In the genomic region with DNA sequence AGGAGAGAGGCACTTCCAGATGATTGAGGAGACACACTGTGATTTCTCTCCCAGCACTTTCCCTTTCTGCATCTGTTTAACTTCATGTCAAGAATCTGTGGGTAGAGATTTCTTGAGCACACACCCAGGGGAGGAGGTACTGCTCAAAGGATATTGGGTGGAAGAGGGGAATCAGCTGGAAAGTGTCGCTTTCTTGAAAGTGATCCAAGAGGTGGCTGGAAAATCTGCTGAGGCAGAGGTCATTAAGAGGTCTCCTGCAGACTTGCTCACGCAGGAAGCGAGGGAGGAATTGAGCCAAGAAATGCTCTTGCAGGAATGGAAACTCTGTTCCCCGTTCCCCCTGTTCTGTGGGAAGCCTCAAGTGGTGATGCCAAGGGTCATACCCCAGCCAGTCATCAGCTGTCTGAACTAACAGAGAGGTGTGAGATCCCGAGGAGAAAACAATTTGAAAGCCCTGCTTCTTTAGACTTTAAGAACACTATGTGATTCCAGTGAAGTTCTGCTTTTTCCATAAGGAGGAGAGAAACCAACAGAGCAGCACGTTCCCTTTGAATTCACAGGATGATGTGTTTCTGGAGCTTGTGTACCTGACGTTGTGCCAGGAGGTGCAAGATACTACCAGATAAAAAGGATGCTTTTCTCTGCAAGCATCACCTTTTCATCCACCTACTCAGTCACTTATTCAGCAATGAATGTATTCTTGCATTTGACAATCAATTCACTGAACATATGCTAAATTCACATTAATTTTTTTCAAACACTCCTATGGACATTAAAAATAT, we compare ENCODE assay signal across 18 cellular contexts.
DNase-seq lines count a peak whose midpoint lies in the region; ATAC-seq and TF ChIP-seq lines count a peak whose summit lies in the region.
"Had no signal": no experiment of that assay in that cellular context is flagged by ENCODE, and none has a peak within 500 bp of the region (broad histone marks: within the 10 kb centered on the region; RNA-seq: fewer than 3 reads in every experiment).

No MANE protein-coding gene starts in this region.

- CTCF ChIA-PET in HEK293 (lab: Yijun Ruan, JAX): interaction anchor here (1.0 kb wide), 1 partner anchor 111 kb away, joined by 3 read pairs; no protein-coding TSS in a partner anchor

- H3K36me3 ChIP-seq in HEK293 (ENCODE audit: control insufficient read depth in 2 of 2, insufficient read depth in 1 of 2, low read length in 2 of 2): no peaks in the 10 kb centered on the region
- H3K36me3 ChIP-seq: vagina had no signal

- H3K36me3 Mint-ChIP-seq in effector memory CD8-positive, alpha-beta T cell (ENCODE audit: insufficient read depth): no peaks in the 10 kb centered on the region
- H3K36me3 Mint-ChIP-seq: stimulated activated effector memory CD8-positive, alpha-beta T cell treated with anti-CD3 and anti-CD28 coated beads, Interleukin-12 subunit alpha, Interleukin-12 subunit beta, amount 100 ng/mL, for 72 hours had no signal

- ATAC-seq in effector memory CD8-positive, alpha-beta T cell (replicated peaks): no peak
- ATAC-seq: mucosa of descending colon; psoas muscle; stimulated activated effector memory CD8-positive, alpha-beta T cell treated with anti-CD3 and anti-CD28 coated beads, Interleukin-12 subunit alpha, Interleukin-12 subunit beta, amount 100 ng/mL, for 72 hours had no signal

- no peak overlapping the region for H3K4me3 Mint-ChIP-seq in effector memory CD8-positive, alpha-beta T cell
- H3K4me3 Mint-ChIP-seq: activated CD4-positive, alpha-beta T cell treated with anti-CD3 and anti-CD28 coated beads, Interleukin-2, amount 10 ng/mL, durations not matched to agents 24 days and 14 days; stimulated activated effector memory CD8-positive, alpha-beta T cell treated with anti-CD3 and anti-CD28 coated beads, Interleukin-12 subunit alpha, Interleukin-12 subunit beta, amount 100 ng/mL, for 72 hours; T-helper 1 cell treated with Interleukin-12 subunit alpha and Interleukin-12 subunit beta and Interleukin-4 antibody, amounts not matched to agents 30 μg/mL and 1 μg/mL, for 36 hours had no signal

- TF ChIP-seq CTCF in HEK293 (tag by site-specific recombination; IDR thresholded peaks at IDR 0.05) (no peak), cardiac fibroblast (IDR thresholded peaks at IDR 0.05; ENCODE audit: low read depth, low read length) (no peak)

- DNase-seq in A172 (ENCODE audit: low spot score) (peak; percentile 60), cardiac fibroblast (ENCODE audit: low read depth in 2 of 2) (peak; percentile 56 to 92), left kidney (ENCODE audit: low read depth, low spot score) (peak; percentile 66), NCI-H1694 treated with DMSO at 0.1 percent for 48 hours (lab: John Stamatoyannopoulos, UW) (no peak)
- no peak for DNase-seq in effector memory CD8-positive, alpha-beta T cell
- DNase-seq in effector CD8-positive, alpha-beta T cell (lab: John Stamatoyannopoulos, UW): no peak
- DNase-seq in activated CD4-positive, alpha-beta T cell treated with anti-CD3 and anti-CD28 coated beads, Interleukin-2, amount 50 U/mL, for 48 hours: no peak
- DNase-seq: activated CD4-positive, alpha-beta T cell treated with anti-CD3 and anti-CD28 coated beads, Interleukin-2, amount 10 ng/mL, durations not matched to agents 24 days and 14 days; aorta; MM.1S; mucosa of descending colon; NCI-H345; psoas muscle; stimulated activated CD4-positive, alpha-beta T cell treated with anti-CD3 and anti-CD28 coated beads, Interleukin-2, amount 100 ng/mL, for 48 hours had no signal

- no peaks in the 10 kb centered on the region for H3K9me3 ChIP-seq in HEK293 (ENCODE audit: control insufficient read depth, insufficient read depth, low read depth, low read length)
- H3K9me3 ChIP-seq: mucosa of descending colon, psoas muscle, vagina had no signal

- peaks cover 36 to 64% of the 10 kb centered on the region in 2 donors for H3K27me3 Mint-ChIP-seq in effector memory CD8-positive, alpha-beta T cell

- no peak overlapping the region for H3K27ac ChIP-seq in HEK293 (ENCODE audit: extremely low read depth, low read depth, low read length)
- H3K27ac ChIP-seq: psoas muscle, vagina had no signal

- H3K4me3 ChIP-seq in HEK293 (ENCODE audit: low read depth, low read length) (no peak overlapping the region), cardiac fibroblast (replicated peaks in 1 of 2; ENCODE audit: low read depth in 2 of 2, low read length in 2 of 2) (no peak overlapping the region)
- H3K4me3 ChIP-seq: mucosa of descending colon, psoas muscle, vagina had no signal

- POLR2A ChIA-PET in HEK293 (lab: Yijun Ruan, JAX): no interaction called here

- H3K4me1 Mint-ChIP-seq in effector memory CD8-positive, alpha-beta T cell (ENCODE audit: low read depth in 2 of 2): no peaks in the 10 kb centered on the region
- H3K4me1 Mint-ChIP-seq: activated CD4-positive, alpha-beta T cell treated with anti-CD3 and anti-CD28 coated beads, Interleukin-2, amount 10 ng/mL, durations not matched to agents 24 days and 14 days; stimulated activated effector memory CD8-positive, alpha-beta T cell treated with anti-CD3 and anti-CD28 coated beads, Interleukin-12 subunit alpha, Interleukin-12 subunit beta, amount 100 ng/mL, for 72 hours had no signal

- no peaks in the 10 kb centered on the region for H3K9me3 Mint-ChIP-seq in effector memory CD8-positive, alpha-beta T cell
- H3K9me3 Mint-ChIP-seq: activated CD4-positive, alpha-beta T cell treated with anti-CD3 and anti-CD28 coated beads, Interleukin-2, amount 10 ng/mL, durations not matched to agents 24 days and 14 days; stimulated activated effector memory CD8-positive, alpha-beta T cell treated with anti-CD3 and anti-CD28 coated beads, Interleukin-12 subunit alpha, Interleukin-12 subunit beta, amount 100 ng/mL, for 72 hours; T-helper 1 cell treated with Interleukin-12 subunit alpha and Interleukin-12 subunit beta and Interleukin-4 antibody, amounts not matched to agents 30 μg/mL and 1 μg/mL, for 36 hours had no signal

- H3K27ac Mint-ChIP-seq in effector memory CD8-positive, alpha-beta T cell: no peak overlapping the region
- H3K27ac Mint-ChIP-seq: activated CD4-positive, alpha-beta T cell treated with anti-CD3 and anti-CD28 coated beads, Interleukin-2, amount 10 ng/mL, durations not matched to agents 24 days and 14 days; stimulated activated effector memory CD8-positive, alpha-beta T cell treated with anti-CD3 and anti-CD28 coated beads, Interleukin-12 subunit alpha, Interleukin-12 subunit beta, amount 100 ng/mL, for 72 hours; T-helper 1 cell treated with Interleukin-12 subunit alpha and Interleukin-12 subunit beta and Interleukin-4 antibody, amounts not matched to agents 30 μg/mL and 1 μg/mL, for 36 hours had no signal

- 0 out of 2 replicates have a peak, but pooled peaks cover 2% of the 10 kb centered on the region for H3K4me1 ChIP-seq in HEK293 (ENCODE audit: control insufficient read depth, insufficient read depth, low read length)
- H3K4me1 ChIP-seq: psoas muscle had no signal

TF ChIP-seq in HEK293, 187 proteins besides CTCF, POLR2A, EP300 and RAD21:
- peak; percentile 66 for TF ChIP-seq PRDM1 (tag by site-specific recombination; IDR thresholded peaks at IDR 0.05)
- no peak for TF ChIP-seq ZNF169 (tag by site-specific recombination; IDR thresholded peaks at IDR 0.05)

Comparison
In these comparisons a context has a peak if more than half of its experiments do, and no peak if none do; other contexts are left out.
1. DNase-seq: peak in A172 (single experiment), cardiac fibroblast (2 of 2) and left kidney (single experiment); none in effector memory CD8-positive, alpha-beta T cell (0 of 3), effector CD8-positive, alpha-beta T cell (single experiment), activated CD4-positive, alpha-beta T cell treated with anti-CD3 and anti-CD28 coated beads, Interleukin-2, amount 50 U/mL, for 48 hours (0 of 2) and NCI-H1694 treated with DMSO at 0.1 percent for 48 hours (single experiment).